8 cellular contexts compared by ENCODE assay signal in the genomic region with DNA sequence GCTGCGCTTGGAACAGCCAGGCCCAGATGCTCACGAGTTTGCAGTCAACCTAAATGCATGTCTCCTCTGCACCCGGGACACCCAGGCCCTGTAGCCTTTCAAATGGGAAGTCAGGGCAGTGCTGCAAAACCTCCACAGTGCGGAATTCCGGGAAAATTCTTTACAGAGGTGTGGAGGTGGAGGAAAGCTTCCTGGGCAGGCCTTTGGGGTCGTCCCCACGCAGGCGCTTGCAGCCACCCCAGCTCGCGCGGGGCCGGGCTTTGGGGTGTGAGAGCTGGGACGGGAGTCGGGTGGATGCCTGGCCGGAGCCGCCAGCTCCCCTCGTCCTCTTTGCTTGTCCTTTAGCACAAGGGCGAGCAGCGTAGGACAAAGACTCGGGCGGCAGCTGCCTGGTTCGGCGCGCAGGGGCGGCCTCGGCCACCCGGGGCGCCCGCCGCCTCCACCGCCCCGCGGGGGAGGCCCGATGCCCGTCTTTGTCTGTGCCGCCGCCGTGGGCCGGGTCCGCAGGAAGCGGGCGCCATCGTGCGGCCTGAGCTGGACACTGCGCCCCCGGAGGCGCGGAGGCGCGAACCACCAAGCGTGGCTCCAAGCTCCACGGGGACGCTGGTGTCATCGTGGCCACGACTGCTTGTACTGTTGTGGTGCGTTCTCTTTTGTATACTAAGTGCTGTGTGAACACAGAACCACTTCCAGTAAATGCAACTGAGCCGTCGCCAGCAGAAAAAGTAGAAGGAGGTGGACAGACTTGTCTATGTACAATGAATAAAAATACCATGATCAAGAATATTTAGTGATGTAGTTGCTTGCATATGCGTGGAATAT. TPM values are rescaled to one million over a fixed set of nuclear protein-coding genes. Genes with fewer than 3 reads are reported as not detected.
DNase-seq lines count a peak whose midpoint lies in the region; ATAC-seq and TF ChIP-seq lines count a peak whose summit lies in the region.

No MANE protein-coding gene starts in this region.

- H3K4me3 ChIP-seq in AG10803 (ENCODE audit: low read length) (peak overlapping the region; percentile 49), mononuclear cell (ENCODE audit: low read length) (peak overlapping the region; percentile 3)

- peaks cover 12% of the 10 kb centered on the region for H3K27me3 Mint-ChIP-seq in endothelial cell (ENCODE audit: unreplicated experiment)

- no peaks in the 10 kb centered on the region for H3K36me3 Mint-ChIP-seq in endothelial cell (ENCODE audit: low read depth, unreplicated experiment)

- H3K9me3 Mint-ChIP-seq in endothelial cell (ENCODE audit: unreplicated experiment) = no peaks in the 10 kb centered on the region

- H3K27ac Mint-ChIP-seq in endothelial cell (ENCODE audit: unreplicated experiment) = no peak overlapping the region

- ATAC-seq in GM18858 (IDR thresholded peaks at IDR 0.05; ENCODE audit: unreplicated experiment) (peak; percentile 96), HG03095 (IDR thresholded peaks at IDR 0.05; ENCODE audit: unreplicated experiment) (peak; percentile 97)

- H3K4me1 Mint-ChIP-seq in endothelial cell (ENCODE audit: unreplicated experiment) = no peaks in the 10 kb centered on the region

- DNase-seq in AG10803 (ENCODE audit: low read depth) (peak; percentile 34), NCI-H345 (lab: John Stamatoyannopoulos, UW) (peak; percentile 74), endothelial cell (ENCODE audit: low spot score) (peak; percentile 89)
- peak; percentile 11 to 29 for DNase-seq in activated CD8-positive, alpha-beta memory T cell treated with anti-CD3 and anti-CD28 coated beads for 4 hours (ENCODE audit: low read depth in 2 of 2)
- DNase-seq in stimulated activated CD8-positive, alpha-beta memory T cell treated with anti-CD3 and anti-CD28 coated beads, Interleukin-4, amount 100 ng/mL, for 1 hour (ENCODE audit: low read depth in 2 of 2, low spot score in 1 of 2) = peak; percentile 6 to 27

- H3K27me3 ChIP-seq in mononuclear cell (ENCODE audit: insufficient read depth, low read length) = no peaks in the 10 kb centered on the region

- H3K4me3 Mint-ChIP-seq in endothelial cell (ENCODE audit: unreplicated experiment) = peak overlapping the region; percentile 66

- TF ChIP-seq CTCF in AG10803 (conservative IDR thresholded peaks at IDR 0.05; ENCODE audit: low read length) (peak; percentile 74), endothelial cell (IDR thresholded peaks at IDR 0.05; ENCODE audit: unreplicated experiment) (peak; percentile 98)

- no peaks in the 10 kb centered on the region for H3K9me3 ChIP-seq in mononuclear cell (ENCODE audit: low read depth, low read length)

- H3K4me1 ChIP-seq in mononuclear cell (ENCODE audit: insufficient read depth, low read length) = peaks cover 9% of the 10 kb centered on the region

RNA-seq across cellular contexts. Expression of a gene that starts 28.2 kb away (rescaled TPM):
- total RNA-seq in endothelial cell (ENCODE audit: unreplicated experiment) = 9.6 TPM
- total RNA-seq in mononuclear cell = 11.2 TPM

Comparison
In these comparisons a context has a peak if more than half of its experiments do, and no peak if none do; other contexts are left out.
1. Peak in every context shown above with its lines: DNase-seq, ATAC-seq and H3K4me3 ChIP-seq.
2. DNase-seq: peak in every context shown above with its lines; median percentile 89 in endothelial cell; 74 in NCI-H345; 34 in AG10803; 20 in activated CD8-positive, alpha-beta memory T cell treated with anti-CD3 and anti-CD28 coated beads for 4 hours; 16 in stimulated activated CD8-positive, alpha-beta memory T cell treated with anti-CD3 and anti-CD28 coated beads, Interleukin-4, amount 100 ng/mL, for 1 hour.